Comparison of ENCODE assay signal across 18 cellular contexts in genomic region chr7:90648834-90649233, GRCh38.
"Had no signal": no experiment of that assay in that cellular context is flagged by ENCODE, and none has a peak within 500 bp of the region (broad histone marks: within the 10 kb centered on the region; RNA-seq: fewer than 3 reads in every experiment).

No MANE protein-coding gene starts in this region.

- H3K27me3 Mint-ChIP-seq: memory B cell; naive B cell; stimulated activated naive B cell treated with anti-CD40 and anti-IgM and Interleukin-4, amounts not matched to agents 10 μg/mL and 1 μg/mL and 100 μg/mL, for 72 hours had no signal

- H3K4me3 Mint-ChIP-seq: memory B cell; nephron; neural progenitor cell; stimulated activated naive B cell treated with anti-CD40 and anti-IgM and Interleukin-4, amounts not matched to agents 10 μg/mL and 1 μg/mL and 100 μg/mL, for 72 hours; stimulated activated naive CD8-positive, alpha-beta T cell treated with anti-CD3 and anti-CD28 coated beads, Interleukin-15, Interleukin-2, amounts not matched to agents 100 ng/mL and 50 ng/mL, for 24 hours had no signal

- DNase-seq: dorsolateral prefrontal cortex; effector CD4-positive, alpha-beta T cell; gastrocnemius medialis; head of caudate nucleus; naive B cell; ovary; posterior cingulate gyrus; psoas muscle; right cardiac atrium; stimulated activated CD4-positive, alpha-beta T cell treated with anti-CD3 and anti-CD28 coated beads, Interleukin-15, amount 100 ng/mL, for 24 hours; stimulated activated CD4-positive, alpha-beta T cell treated with anti-CD3 and anti-CD28 coated beads, Interleukin-2, amount 100 ng/mL, for 48 hours; stimulated activated naive B cell treated with anti-CD40 and anti-IgM and Interleukin-4, amounts not matched to agents 10 μg/mL and 1 μg/mL and 100 μg/mL, for 72 hours; trophoblast cell had no signal

- H3K27ac Mint-ChIP-seq: memory B cell; neural progenitor cell; stimulated activated naive CD8-positive, alpha-beta T cell treated with anti-CD3 and anti-CD28 coated beads, Interleukin-15, Interleukin-2, amounts not matched to agents 100 ng/mL and 50 ng/mL, for 24 hours had no signal

- ATAC-seq: gastrocnemius medialis, left lobe of liver, psoas muscle, right cardiac atrium had no signal
